Comparison of ENCODE assay signal across 9 cellular contexts in the genomic region with DNA sequence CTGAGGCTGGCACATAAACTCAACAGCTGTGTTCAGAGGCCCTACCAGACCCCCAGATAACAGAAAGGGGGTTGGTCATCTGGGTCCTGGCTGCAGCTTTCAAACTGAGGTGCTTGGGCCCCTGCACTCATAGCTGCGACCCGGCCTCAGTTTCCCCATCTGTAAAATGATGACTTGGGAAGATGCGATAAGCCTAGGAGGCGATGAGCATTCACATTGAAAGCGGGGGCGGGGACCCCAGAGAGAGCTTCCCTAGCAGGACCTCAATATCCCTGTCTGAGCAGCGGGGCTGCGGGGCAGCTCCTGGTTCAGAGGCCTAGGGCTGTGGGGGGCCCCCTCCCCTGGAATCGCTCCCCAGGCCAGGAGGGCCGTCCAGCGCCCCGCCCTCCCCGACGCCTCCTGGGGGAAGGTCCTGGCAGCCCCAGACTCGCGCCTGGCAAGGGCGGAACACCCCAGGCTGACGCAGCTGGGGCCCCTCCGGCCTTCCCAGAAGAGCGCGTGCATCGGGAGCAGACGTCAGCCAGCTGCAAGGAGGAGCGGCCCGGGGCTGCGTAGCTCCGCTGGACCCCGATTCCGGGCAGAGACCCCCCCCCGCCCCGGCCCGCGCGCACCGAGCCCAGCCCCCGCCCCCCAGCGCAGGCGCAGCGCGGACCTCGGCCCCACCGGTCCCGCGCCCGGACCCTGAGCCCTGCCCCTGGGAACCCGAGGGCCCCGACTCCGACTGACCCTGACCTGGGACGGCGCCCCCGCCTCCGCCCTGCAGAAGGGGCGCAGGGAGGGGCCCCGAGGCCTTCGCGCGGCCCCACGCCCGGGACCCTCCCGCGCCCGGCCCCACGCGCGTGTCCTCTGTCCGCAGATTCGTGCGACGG. TPM values are rescaled to one million over a fixed set of nuclear protein-coding genes. Genes with fewer than 3 reads are reported as not detected.
DNase-seq lines count a peak whose midpoint lies in the region; ATAC-seq and TF ChIP-seq lines count a peak whose summit lies in the region.
"Had no signal": no experiment of that assay in that cellular context is flagged by ENCODE, and none has a peak within 500 bp of the region (broad histone marks: within the 10 kb centered on the region; RNA-seq: fewer than 3 reads in every experiment).

No MANE protein-coding gene starts in this region.

- H3K27ac ChIP-seq in duodenal mucosa (ENCODE audit: low read depth, low read length) = peak overlapping the region; percentile 84
- H3K27ac ChIP-seq in lower lobe of right lung = peak overlapping the region; percentile 95

- no peak overlapping the region for H3K27ac Mint-ChIP-seq in T-helper 2 cell treated with Interferon-gamma antibody and Interleukin-4, amounts not matched to agents 5 μg/mL and 100 μg/mL, for 36 hours

- peaks cover 9% of the 10 kb centered on the region for H3K27me3 Mint-ChIP-seq in T-helper 2 cell treated with Interferon-gamma antibody and Interleukin-4, amounts not matched to agents 5 μg/mL and 100 μg/mL, for 36 hours (ENCODE audit: low read depth)

- H3K27me3 ChIP-seq in duodenal mucosa (ENCODE audit: control insufficient read depth in 1 of 2, insufficient read depth in 2 of 2, low read length in 2 of 2) (peaks cover 19 to 24% of the 10 kb centered on the region in 2 donors), lower lobe of right lung (ENCODE audit: low read depth) (peaks cover 12% of the 10 kb centered on the region)

- H3K4me3 Mint-ChIP-seq in T-helper 2 cell treated with Interferon-gamma antibody and Interleukin-4, amounts not matched to agents 5 μg/mL and 100 μg/mL, for 36 hours = peak overlapping the region; percentile 71

- intact Hi-C loops in lower lobe of right lung (cut with DNase I) = no loop called here

- H3K4me1 ChIP-seq in duodenal mucosa (ENCODE audit: control insufficient read depth in 1 of 2, insufficient read depth in 2 of 2, low read length in 2 of 2) (peaks cover 6 to 18% of the 10 kb centered on the region in 2 donors), lower lobe of right lung (peaks cover 40% of the 10 kb centered on the region)

- DNase-seq in Ammon's horn (ENCODE audit: low spot score) (peak; percentile 43), lower lobe of right lung (peak; percentile 77), activated gamma-delta T cell treated with Interleukin-2 at 50 U/mL for 16 hours (no peak)
- peak; percentile 34 for DNase-seq in T-helper 2 cell treated with Interferon-gamma antibody and Interleukin-4, amounts not matched to agents 5 μg/mL and 100 μg/mL, for 36 hours (ENCODE audit: low spot score)
- peak; percentile 60 for DNase-seq in stimulated activated naive CD8-positive, alpha-beta T cell treated with anti-CD3 and anti-CD28 coated beads, Interleukin-15, Interleukin-2, amounts not matched to agents 100 U/mL and 50 U/mL, for 24 hours

- H3K9me3 Mint-ChIP-seq in T-helper 2 cell treated with Interferon-gamma antibody and Interleukin-4, amounts not matched to agents 5 μg/mL and 100 μg/mL, for 36 hours = no peaks in the 10 kb centered on the region

- ATAC-seq in GM18907 (IDR thresholded peaks at IDR 0.05; ENCODE audit: unreplicated experiment) (peak; percentile 30), HG03196 (IDR thresholded peaks at IDR 0.05; ENCODE audit: unreplicated experiment) (peak; percentile 6), lower lobe of right lung (peak; percentile 1 to 5)
- peak; percentile 0 for ATAC-seq in stimulated activated naive CD8-positive, alpha-beta T cell treated with anti-CD3 and anti-CD28 coated beads, Interleukin-15, Interleukin-2, amounts not matched to agents 100 U/mL and 50 U/mL, for 24 hours

- H3K36me3 ChIP-seq in duodenal mucosa (ENCODE audit: control insufficient read depth in 1 of 2, insufficient read depth in 2 of 2, low read length in 2 of 2) (no peaks in the 10 kb centered on the region), lower lobe of right lung (peaks cover 3% of the 10 kb centered on the region)

- H3K36me3 Mint-ChIP-seq in T-helper 2 cell treated with Interferon-gamma antibody and Interleukin-4, amounts not matched to agents 5 μg/mL and 100 μg/mL, for 36 hours (ENCODE audit: low read depth) = no peaks in the 10 kb centered on the region

- H3K4me1 Mint-ChIP-seq in T-helper 2 cell treated with Interferon-gamma antibody and Interleukin-4, amounts not matched to agents 5 μg/mL and 100 μg/mL, for 36 hours (ENCODE audit: low read depth) = peaks cover 4% of the 10 kb centered on the region

- H3K4me3 ChIP-seq in duodenal mucosa (ENCODE audit: low read depth in 1 of 2, low read length in 2 of 2) = peak overlapping the region; percentile 47 to 57
- H3K4me3 ChIP-seq in lower lobe of right lung = peak overlapping the region; percentile 67

- peak overlapping the region; percentile 33 to 51 for H3K9ac ChIP-seq in duodenal mucosa (ENCODE audit: low read depth in 1 of 2, low read length in 2 of 2)

- no peaks in the 10 kb centered on the region for H3K9me3 ChIP-seq in duodenal mucosa (ENCODE audit: control insufficient read depth in 1 of 2, low read length in 2 of 2)
- H3K9me3 ChIP-seq in lower lobe of right lung = no peaks in the 10 kb centered on the region

- TF ChIP-seq CTCF in lower lobe of right lung (IDR thresholded peaks at IDR 0.05) = no peak

RNA-seq across cellular contexts. Expression of a gene that starts 3.5 kb away (rescaled TPM):
- 48.0 TPM for total RNA-seq in lower lobe of right lung

RNA-seq across cellular contexts. Expression of a gene that starts 15.6 kb away (rescaled TPM):
- total RNA-seq in lower lobe of right lung = not detected
- total RNA-seq: subcutaneous adipose tissue had no signal

RNA-seq across cellular contexts. Expression of a gene that starts 16.6 kb away (rescaled TPM):
- total RNA-seq in lower lobe of right lung = 27.0 TPM

RNA-seq across cellular contexts. Expression of a gene that starts 29.1 kb away (rescaled TPM):
- 37.0 TPM for total RNA-seq in lower lobe of right lung

RNA-seq across cellular contexts. Expression of a gene that starts 40.0 kb away (rescaled TPM):
- total RNA-seq in lower lobe of right lung = 0.65 TPM
